Comparison of ENCODE assay signal across 20 cellular contexts in genomic region chr6:82680192-82680591, GRCh38.
DNase-seq lines count a peak whose midpoint lies in the region; ATAC-seq and TF ChIP-seq lines count a peak whose summit lies in the region.
"Had no signal": no experiment of that assay in that cellular context is flagged by ENCODE, and none has a peak within 500 bp of the region (broad histone marks: within the 10 kb centered on the region; RNA-seq: fewer than 3 reads in every experiment).

No MANE protein-coding gene starts in this region.

- H3K4me1 ChIP-seq in GM23248 (ENCODE audit: insufficient read depth) (no peaks in the 10 kb centered on the region), IMR-90 (ENCODE audit: control insufficient read depth, insufficient read depth, low read length) (no peaks in the 10 kb centered on the region), PC-3 (ENCODE audit: insufficient read depth, low read length) (peaks cover 29% of the 10 kb centered on the region), osteoblast (ENCODE audit: insufficient read depth, low read length) (no peaks in the 10 kb centered on the region)
- H3K4me1 ChIP-seq: BE2C, BLaER1, Caco-2 had no signal

- WGBS in GM23248 (ENCODE audit: low coverage in 1 of 2, low lambda C conversion rate in 2 of 2, missing lambda C conversion rate in 2 of 2), 2 experiments, result 19% methylated on average over 3 of the region's 3 CpGs
- WGBS in IMR-90 (ENCODE audit: extremely low coverage in 2 of 2, insufficient read length in 1 of 2), 2 experiments, result no CpG with 5 or more reads among the region's 3 CpGs

- no peak overlapping the region for H3K4me3 Mint-ChIP-seq in nephron progenitor cell
- H3K4me3 Mint-ChIP-seq: CD14-positive monocyte; CD4-positive, alpha-beta memory T cell; CD4-positive, CD25-positive, alpha-beta regulatory T cell; CD8-positive, alpha-beta memory T cell had no signal

- H3K27me3 Mint-ChIP-seq in nephron progenitor cell (ENCODE audit: low read depth, poor library complexity), result no peaks in the 10 kb centered on the region
- H3K27me3 Mint-ChIP-seq: CD4-positive, CD25-positive, alpha-beta regulatory T cell had no signal

- no peak overlapping the region for H2BK15ac ChIP-seq in IMR-90 (ENCODE audit: low read depth, low read length)

- CTCF ChIA-PET in IMR-90 (lab: Yijun Ruan, JAX), result interaction anchor here (1.6 kb wide), 1 partner anchor 14 kb away, joined by 4 read pairs; no protein-coding TSS in a partner anchor
- CTCF ChIA-PET in PC-3 (lab: Charles Lee), result no interaction called here

- H4K5ac ChIP-seq in IMR-90 (ENCODE audit: low read depth, low read length), result no peak overlapping the region

- H2BK20ac ChIP-seq in IMR-90 (ENCODE audit: low read depth, low read length), result no peak overlapping the region

- no peak overlapping the region for H4K91ac ChIP-seq in IMR-90 (ENCODE audit: insufficient read depth, low read depth, low read length)

- H3K27ac ChIP-seq in GM23248, result no peak overlapping the region
- H3K27ac ChIP-seq in IMR-90 (ENCODE audit: insufficient read depth, low read length), result no peak overlapping the region
- H3K27ac ChIP-seq in PC-3 (ENCODE audit: low read length), result peak overlapping the region; percentile 97
- H3K27ac ChIP-seq in osteoblast (ENCODE audit: low read depth, low read length), result no peak overlapping the region
- H3K27ac ChIP-seq: BLaER1 had no signal

- no peak for TF ChIP-seq RAD21 in IMR-90 (IDR thresholded peaks at IDR 0.05; ENCODE audit: low read length)

- TF ChIP-seq POLR2A in IMR-90 (IDR thresholded peaks at IDR 0.05; ENCODE audit: low read depth, low read length), result no peak

- H3K4me2 ChIP-seq in GM23248 (ENCODE audit: unreplicated experiment) (no peak overlapping the region), IMR-90 (ENCODE audit: low read depth, low read length) (no peak overlapping the region), PC-3 (ENCODE audit: low read length) (peak overlapping the region; percentile 46), osteoblast (ENCODE audit: insufficient read depth, low read length) (no peak overlapping the region)
- H3K4me2 ChIP-seq: BLaER1 had no signal

- no peak overlapping the region for H2BK5ac ChIP-seq in IMR-90 (ENCODE audit: low read depth, low read length, poor library complexity, severe bottlenecking)

- H3K9me2 ChIP-seq in GM23248 (ENCODE audit: insufficient read depth), result no peaks in the 10 kb centered on the region
- no peaks in the 10 kb centered on the region for H3K9me2 ChIP-seq in PC-3 (replicated peaks; ENCODE audit: low read length)

- peak; percentile 51 for ATAC-seq in IMR-90 (ENCODE audit: low read depth)
- ATAC-seq in PC-3, result peak; percentile 80
- no peak for ATAC-seq in GM21576 (IDR thresholded peaks at IDR 0.05; ENCODE audit: unreplicated experiment)

- TF ChIP-seq CTCF in IMR-90 (conservative IDR thresholded peaks at IDR 0.05; ENCODE audit: low read depth, low read length), result no peak
- no peak for TF ChIP-seq CTCF in PC-3 (conservative IDR thresholded peaks at IDR 0.05; ENCODE audit: low read depth, low read length)
- no peak for TF ChIP-seq CTCF in nephron progenitor cell (IDR thresholded peaks at IDR 0.05)
- TF ChIP-seq CTCF in osteoblast (IDR thresholded peaks at IDR 0.05; ENCODE audit: extremely low read depth, low read depth, low read length), result no peak

- no peaks in the 10 kb centered on the region for H3K79me1 ChIP-seq in IMR-90 (ENCODE audit: low read depth in 1 of 2, low read length in 2 of 2)

- in situ Hi-C loops in GM23248 (cut with MboI) (no loop called here), IMR-90 (cut with MboI; ENCODE audit: low sequenced_read_pairs) (no loop called here)

- H3K4me3 ChIP-seq in GM23248, result no peak overlapping the region
- no peak overlapping the region for H3K4me3 ChIP-seq in IMR-90 (ENCODE audit: insufficient read depth, low read depth, low read length)
- H3K4me3 ChIP-seq in PC-3 (ENCODE audit: low read length), result no peak overlapping the region
- no peak overlapping the region for H3K4me3 ChIP-seq in osteoblast (ENCODE audit: insufficient read depth, low read length)
- H3K4me3 ChIP-seq: BLaER1 had no signal

- no peaks in the 10 kb centered on the region; the same call in 1 of the 2 replicates for H3K27me3 ChIP-seq in GM23248 (replicated peaks; ENCODE audit: insufficient read depth)
- H3K27me3 ChIP-seq in IMR-90 (ENCODE audit: control insufficient read depth, insufficient read depth, low read length), result peaks cover 4% of the 10 kb centered on the region
- H3K27me3 ChIP-seq in PC-3 (ENCODE audit: low read length), result no peaks in the 10 kb centered on the region
- peaks cover 4% of the 10 kb centered on the region for H3K27me3 ChIP-seq in osteoblast (ENCODE audit: insufficient read depth, low read length)
- H3K27me3 ChIP-seq: BE2C, BLaER1 had no signal

- H2AK5ac ChIP-seq in IMR-90 (ENCODE audit: low read depth, low read length), result no peak overlapping the region

- H2AFZ ChIP-seq in GM23248 (no peak overlapping the region), IMR-90 (replicated peaks; ENCODE audit: low read length, poor library complexity) (no peak overlapping the region), PC-3 (ENCODE audit: low read length) (no peak overlapping the region), osteoblast (ENCODE audit: low read length) (no peak overlapping the region)

- no peak overlapping the region for H2AK9ac ChIP-seq in IMR-90 (replicated peaks; ENCODE audit: low read depth, low read length, poor library complexity)

- H3K36me3 ChIP-seq in GM23248 (ENCODE audit: low read depth) (no peaks in the 10 kb centered on the region), IMR-90 (ENCODE audit: control insufficient read depth, insufficient read depth, low read length) (no peaks in the 10 kb centered on the region), PC-3 (ENCODE audit: low read depth, low read length) (peaks cover 7% of the 10 kb centered on the region; the same call in 1 of the 2 replicates), osteoblast (ENCODE audit: insufficient read depth, low read length) (no peaks in the 10 kb centered on the region)
- H3K36me3 ChIP-seq: BE2C, BLaER1 had no signal

- no TSS peak for BruUV-seq in IMR-90 (replicated peaks; lab: Mats Ljungman, UMichigan)
- no TSS peak for BruUV-seq in PC-3 (replicated peaks; lab: Mats Ljungman, UMichigan)

- no peak overlapping the region for H2BK120ac ChIP-seq in IMR-90 (ENCODE audit: low read depth, low read length)

- H3K27ac Mint-ChIP-seq in nephron progenitor cell, result no peak overlapping the region
- H3K27ac Mint-ChIP-seq: CD14-positive monocyte; CD4-positive, alpha-beta memory T cell; CD4-positive, CD25-positive, alpha-beta regulatory T cell; CD8-positive, alpha-beta memory T cell had no signal

- H4K20me1 ChIP-seq in GM23248 (ENCODE audit: insufficient read depth), result no peaks in the 10 kb centered on the region
- no peaks in the 10 kb centered on the region for H4K20me1 ChIP-seq in IMR-90 (ENCODE audit: insufficient read depth, low read length)
- no peaks in the 10 kb centered on the region for H4K20me1 ChIP-seq in PC-3 (ENCODE audit: low read length)
- H4K20me1 ChIP-seq in osteoblast (ENCODE audit: insufficient read depth, low read length), result no peaks in the 10 kb centered on the region
- H4K20me1 ChIP-seq: BLaER1 had no signal

- POLR2A ChIA-PET in IMR-90 (lab: Charles Lee; ENCODE audit: unreplicated experiment), result no interaction called here
- POLR2A ChIA-PET in PC-3 (lab: Charles Lee; ENCODE audit: unreplicated experiment), result no interaction called here

- intact Hi-C loops in IMR-90 (cut with micrococcal nuclease) (no loop called here), PC-3 (cut with micrococcal nuclease) (loop anchor here (2.0 kb wide), 1 partner anchor 197 kb away; no protein-coding TSS in a partner anchor)

- no peaks in the 10 kb centered on the region for H3K9me1 ChIP-seq in IMR-90 (ENCODE audit: insufficient read depth, low read length)

- H3K9ac ChIP-seq in GM23248 (no peak overlapping the region), IMR-90 (ENCODE audit: low read depth, low read length) (no peak overlapping the region), PC-3 (ENCODE audit: low read length) (no peak overlapping the region)
- H3K9ac ChIP-seq: BLaER1 had no signal

- H3K9me3 Mint-ChIP-seq in nephron progenitor cell, result peaks cover 30% of the 10 kb centered on the region

- H3K56ac ChIP-seq in IMR-90 (ENCODE audit: extremely low read depth, insufficient read depth, low read length), result no peak overlapping the region

- no peaks in the 10 kb centered on the region for H3K36me3 Mint-ChIP-seq in nephron progenitor cell (ENCODE audit: low read depth)
- H3K36me3 Mint-ChIP-seq: CD14-positive monocyte; CD4-positive, CD25-positive, alpha-beta regulatory T cell had no signal

- no peak overlapping the region for H3K4ac ChIP-seq in IMR-90 (ENCODE audit: low read depth, low read length)

- H3F3A ChIP-seq in GM23248 (ENCODE audit: insufficient read depth) (no peaks in the 10 kb centered on the region), PC-3 (ENCODE audit: low read length, unreplicated experiment) (no peaks in the 10 kb centered on the region)

- H3K14ac ChIP-seq in IMR-90 (replicated peaks; ENCODE audit: low read depth, low read length), result no peak overlapping the region

- H3K23ac ChIP-seq in IMR-90 (ENCODE audit: low read depth, low read length), result no peak overlapping the region

- H3K9me3 ChIP-seq in GM23248 (ENCODE audit: low read depth) (no peaks in the 10 kb centered on the region), IMR-90 (ENCODE audit: control insufficient read depth, insufficient read depth, low read length) (no peaks in the 10 kb centered on the region), PC-3 (ENCODE audit: low read length) (peaks cover 8% of the 10 kb centered on the region; the same call in 1 of the 2 replicates), osteoblast (ENCODE audit: low read depth, low read length) (peaks cover 2% of the 10 kb centered on the region)
- H3K9me3 ChIP-seq: BE2C had no signal

- H3K79me2 ChIP-seq in GM23248 (ENCODE audit: insufficient read depth) (no peaks in the 10 kb centered on the region), PC-3 (ENCODE audit: low read length) (no peaks in the 10 kb centered on the region), osteoblast (ENCODE audit: insufficient read depth, low read length) (no peaks in the 10 kb centered on the region)

- H3K4me1 Mint-ChIP-seq in nephron progenitor cell, result no peaks in the 10 kb centered on the region
- H3K4me1 Mint-ChIP-seq: CD14-positive monocyte; CD4-positive, CD25-positive, alpha-beta regulatory T cell; CD8-positive, alpha-beta memory T cell had no signal

- DNase-seq in GM23248, result peak; percentile 1
- no peak for DNase-seq in IMR-90
- DNase-seq in PC-3, result peak; percentile 77
- DNase-seq in NOMO-1 treated with DMSO at 0.1 percent for 48 hours (lab: John Stamatoyannopoulos, UW; ENCODE audit: unreplicated experiment), result no peak
- DNase-seq in nephron progenitor cell, result no peak
- no peak for DNase-seq in osteoblast (ENCODE audit: insufficient read length, low spot score, missing footprints)
- DNase-seq: 8988T; ACHN; BE2C; C1 segment of cervical spinal cord; Caco-2; Calu3; CD4-positive, alpha-beta memory T cell; CD4-positive, CD25-positive, alpha-beta regulatory T cell; CD8-positive, alpha-beta memory T cell; DMS79 treated with DMSO at 0.1 percent for 48 hours; GF-D8 had no signal

- no peak overlapping the region for H3K18ac ChIP-seq in IMR-90 (ENCODE audit: low read depth, low read length)

- H4K8ac ChIP-seq in IMR-90 (ENCODE audit: low read depth in 2 of 2, low read length in 2 of 2), result no peak overlapping the region

- dilution Hi-C loops in IMR-90 (cut with HindIII; ENCODE audit: low sequenced_read_pairs, unreplicated experiment), result no loop called here

Comparison
In these comparisons a context has a peak if more than half of its experiments do, and no peak if none do; other contexts are left out.
1. DNase-seq: peak in GM23248 (single experiment) and PC-3 (single experiment); none in IMR-90 (single experiment), NOMO-1 treated with DMSO at 0.1 percent for 48 hours (single experiment), nephron progenitor cell (single experiment) and osteoblast (single experiment).